10 cellular contexts compared by ENCODE assay signal in genomic region chr22:31206896-31207687, GRCh38. TPM values are rescaled to one million over a fixed set of nuclear protein-coding genes. Genes with fewer than 3 reads are reported as not detected.
A peak's percentile ranks its signal among the peaks of the same experiment; 100 is the strongest.
DNase-seq lines count a peak whose midpoint lies in the region; ATAC-seq and TF ChIP-seq lines count a peak whose summit lies in the region.
"Had no signal": no experiment of that assay in that cellular context is flagged by ENCODE, and none has a peak within 500 bp of the region (broad histone marks: within the 10 kb centered on the region; RNA-seq: fewer than 3 reads in every experiment).

No MANE protein-coding gene starts in this region.

- H3K4me3 Mint-ChIP-seq in activated CD4-positive, alpha-beta T cell treated with anti-CD3 and anti-CD28 coated beads for 36 hours: no peak overlapping the region
- H3K4me3 Mint-ChIP-seq in activated CD4-positive, alpha-beta T cell treated with anti-CD3 and anti-CD28 coated beads, Interleukin-2, amount 10 ng/mL, durations not matched to agents 24 days and 14 days: no peak overlapping the region

- no peaks in the 10 kb centered on the region for H3K9me3 Mint-ChIP-seq in activated CD4-positive, alpha-beta T cell treated with anti-CD3 and anti-CD28 coated beads for 36 hours (ENCODE audit: low read depth)
- no peaks in the 10 kb centered on the region for H3K9me3 Mint-ChIP-seq in activated CD4-positive, alpha-beta T cell treated with anti-CD3 and anti-CD28 coated beads, Interleukin-2, amount 10 ng/mL, durations not matched to agents 24 days and 14 days

- H3K4me1 ChIP-seq in Peyer's patch (peaks cover 0 to 20% (median 12%) of the 10 kb centered on the region in 4 donors), smooth muscle cell (ENCODE audit: low read depth) (no peaks in the 10 kb centered on the region)

- H3K4me3 ChIP-seq in Peyer's patch (no peak overlapping the region), fibroblast of the aortic adventitia (ENCODE audit: low read depth, low read length) (no peak overlapping the region), smooth muscle cell (no peak overlapping the region)

- no peaks in the 10 kb centered on the region for H3K27me3 Mint-ChIP-seq in activated CD4-positive, alpha-beta T cell treated with anti-CD3 and anti-CD28 coated beads for 36 hours
- H3K27me3 Mint-ChIP-seq in activated CD4-positive, alpha-beta T cell treated with anti-CD3 and anti-CD28 coated beads, Interleukin-2, amount 10 ng/mL, durations not matched to agents 24 days and 14 days: no peaks in the 10 kb centered on the region

- H3K4me2 ChIP-seq in smooth muscle cell: no peak overlapping the region

- H4K20me1 ChIP-seq in smooth muscle cell (ENCODE audit: low read depth): no peaks in the 10 kb centered on the region

- H3K27ac ChIP-seq in Peyer's patch: no peak overlapping the region
- H3K27ac ChIP-seq in smooth muscle cell (ENCODE audit: low read depth): peak overlapping the region; percentile 67

- no peak overlapping the region for H3K9ac ChIP-seq in smooth muscle cell (ENCODE audit: low read depth)

- H3K9me3 ChIP-seq in Peyer's patch (no peaks in the 10 kb centered on the region), smooth muscle cell (replicated peaks; ENCODE audit: low read depth) (no peaks in the 10 kb centered on the region)

- 71% methylated on average over 8 of the region's 8 CpGs for WGBS in smooth muscle cell (ENCODE audit: low lambda C conversion rate)

- H3K27ac Mint-ChIP-seq in activated CD4-positive, alpha-beta T cell treated with anti-CD3 and anti-CD28 coated beads for 36 hours: no peak overlapping the region
- no peak overlapping the region for H3K27ac Mint-ChIP-seq in activated CD4-positive, alpha-beta T cell treated with anti-CD3 and anti-CD28 coated beads, Interleukin-2, amount 10 ng/mL, durations not matched to agents 24 days and 14 days

- TF ChIP-seq CTCF in Peyer's patch (IDR thresholded peaks at IDR 0.05) (no peak), fibroblast of the aortic adventitia (IDR thresholded peaks at IDR 0.05; ENCODE audit: insufficient read depth, low read length) (no peak), smooth muscle cell (IDR thresholded peaks at IDR 0.05; ENCODE audit: borderline replicate concordance, insufficient read depth, poor library complexity, severe bottlenecking) (no peak)

- no peaks in the 10 kb centered on the region for H3F3A ChIP-seq in smooth muscle cell (ENCODE audit: low read depth)

- peaks cover 9% of the 10 kb centered on the region for H3K36me3 Mint-ChIP-seq in activated CD4-positive, alpha-beta T cell treated with anti-CD3 and anti-CD28 coated beads for 36 hours (ENCODE audit: low read depth)
- peaks cover 13% of the 10 kb centered on the region for H3K36me3 Mint-ChIP-seq in activated CD4-positive, alpha-beta T cell treated with anti-CD3 and anti-CD28 coated beads, Interleukin-2, amount 10 ng/mL, durations not matched to agents 24 days and 14 days (ENCODE audit: low read depth)

- no peaks in the 10 kb centered on the region for H3K79me2 ChIP-seq in smooth muscle cell (ENCODE audit: low read depth)

- POLR2A ChIA-PET in activated CD4-positive, alpha-beta T cell treated with anti-CD3 and anti-CD28 coated beads for 36 hours (lab: Charles Lee): interaction anchor here (0.6 to 0.9 kb wide), 5 partner anchors 21 to 130 kb away, joined by 3 to 4 read pairs (median 4); no protein-coding TSS in a partner anchor

- peak; percentile 76 for ATAC-seq in activated CD4-positive, alpha-beta T cell treated with anti-CD3 and anti-CD28 coated beads for 36 hours
- ATAC-seq: sciatic nerve had no signal

- no peak overlapping the region for H2AFZ ChIP-seq in smooth muscle cell (ENCODE audit: low read depth)

- TF ChIP-seq POLR2A in Peyer's patch (IDR thresholded peaks at IDR 0.05): no peak

- peaks cover 32% of the 10 kb centered on the region for H3K4me1 Mint-ChIP-seq in activated CD4-positive, alpha-beta T cell treated with anti-CD3 and anti-CD28 coated beads for 36 hours
- H3K4me1 Mint-ChIP-seq in activated CD4-positive, alpha-beta T cell treated with anti-CD3 and anti-CD28 coated beads, Interleukin-2, amount 10 ng/mL, durations not matched to agents 24 days and 14 days: peaks cover 24% of the 10 kb centered on the region

- no peaks in the 10 kb centered on the region for H3K27me3 ChIP-seq in Peyer's patch
- H3K27me3 ChIP-seq in smooth muscle cell (ENCODE audit: low read depth): no peaks in the 10 kb centered on the region

- intact Hi-C loops in activated CD4-positive, alpha-beta T cell treated with anti-CD3 and anti-CD28 coated beads for 36 hours (cut with DNase I, micrococcal nuclease): no loop called here
- intact Hi-C loops in activated CD4-positive, alpha-beta T cell treated with anti-CD3 and anti-CD28 coated beads, Interleukin-2, amount 10 ng/mL, durations not matched to agents 24 days and 14 days (cut with micrococcal nuclease): no loop called here

- DNase-seq in activated CD4-positive, alpha-beta T cell treated with anti-CD3 and anti-CD28 coated beads for 36 hours: peak; percentile 61
- no peak for DNase-seq in activated CD4-positive, alpha-beta T cell treated with anti-CD3 and anti-CD28 coated beads, Interleukin-2, amount 10 ng/mL, durations not matched to agents 24 days and 14 days
- DNase-seq in Peyer's patch (peak in 2 of 3 donors; percentile 57 to 68), fibroblast of the aortic adventitia (ENCODE audit: low read depth) (peak; percentile 43), smooth muscle cell (lab: John Stamatoyannopoulos, UW; ENCODE audit: unreplicated experiment) (no peak), HuH-7 (ENCODE audit: low spot score) (no peak), germinal center (ENCODE audit: low spot score) (no peak), NCI-H2107 (lab: John Stamatoyannopoulos, UW) (no peak)
- DNase-seq: central memory CD4-positive, alpha-beta T cell had no signal

- CTCF ChIA-PET in activated CD4-positive, alpha-beta T cell treated with anti-CD3 and anti-CD28 coated beads for 36 hours (lab: Charles Lee): interaction anchor here (0.6 to 1.6 kb wide), 5 partner anchors 12 to 227 kb away, joined by 3 to 9 read pairs (median 3); partner anchors contain the start of gene PIK3IP1

- H3K36me3 ChIP-seq in Peyer's patch (peaks cover 0 to 28% (median 0%) of the 10 kb centered on the region in 3 donors), smooth muscle cell (ENCODE audit: low read depth) (no peaks in the 10 kb centered on the region)

RNA-seq across cellular contexts. Expression of gene LIMK2, which starts 5.0 kb away (rescaled TPM):
- 10 to 100 TPM; 31.8 to 34.4 TPM for total RNA-seq in activated CD4-positive, alpha-beta T cell treated with anti-CD3 and anti-CD28 coated beads for 36 hours
- total RNA-seq in activated CD4-positive, alpha-beta T cell treated with anti-CD3 and anti-CD28 coated beads, Interleukin-2, amount 10 ng/mL, durations not matched to agents 24 days and 14 days: 34.2 and 35.9 TPM in 2 replicates
- total RNA-seq in Peyer's patch (100 to 1,000 TPM; 106 to 256 (median 139) TPM), fibroblast of the aortic adventitia (ENCODE audit: low replicate concordance) (10.0 and 51.5 TPM in 2 replicates), smooth muscle cell (126 and 147 TPM in 2 replicates)
- polyA plus RNA-seq in smooth muscle cell: 85.7 and 141 TPM in 2 replicates

RNA-seq across cellular contexts. Expression of gene RNF185, which starts 47.1 kb away (rescaled TPM):
- 10 to 100 TPM; 15.7 to 16.1 TPM for total RNA-seq in activated CD4-positive, alpha-beta T cell treated with anti-CD3 and anti-CD28 coated beads for 36 hours
- 17.0 and 19.4 TPM in 2 replicates for total RNA-seq in activated CD4-positive, alpha-beta T cell treated with anti-CD3 and anti-CD28 coated beads, Interleukin-2, amount 10 ng/mL, durations not matched to agents 24 days and 14 days
- total RNA-seq in Peyer's patch: 10 to 100 TPM; 34.7 to 45.9 (median 41.7) TPM
- 23.2 and 35.8 TPM in 2 replicates for total RNA-seq in fibroblast of the aortic adventitia (ENCODE audit: low replicate concordance)
- total RNA-seq in smooth muscle cell: 39.8 and 40.2 TPM in 2 replicates
- 41.8 and 45.0 TPM in 2 replicates for polyA plus RNA-seq in smooth muscle cell

Comparison
In these comparisons a context has a peak if more than half of its experiments do, and no peak if none do; other contexts are left out.
1. DNase-seq: peak in activated CD4-positive, alpha-beta T cell treated with anti-CD3 and anti-CD28 coated beads for 36 hours (single experiment), Peyer's patch (2 of 3) and fibroblast of the aortic adventitia (single experiment); none in activated CD4-positive, alpha-beta T cell treated with anti-CD3 and anti-CD28 coated beads, Interleukin-2, amount 10 ng/mL, durations not matched to agents 24 days and 14 days (single experiment), smooth muscle cell (single experiment), HuH-7 (single experiment), germinal center (single experiment) and NCI-H2107 (single experiment).